ENCODE assay signal across 12 cellular contexts in genomic region chr5:77777281-77777892, GRCh38. TPM values are rescaled to one million over a fixed set of nuclear protein-coding genes. Genes with fewer than 3 reads are reported as not detected.
DNase-seq lines count a peak whose midpoint lies in the region; ATAC-seq and TF ChIP-seq lines count a peak whose summit lies in the region.
"Had no signal": no experiment of that assay in that cellular context is flagged by ENCODE, and none has a peak within 500 bp of the region (broad histone marks: within the 10 kb centered on the region; RNA-seq: fewer than 3 reads in every experiment).

No MANE protein-coding gene starts in this region.

- peak overlapping the region; percentile 34 for H3K4me3 Mint-ChIP-seq in activated naive CD4-positive, alpha-beta T cell treated with anti-CD3 and anti-CD28 coated beads, Interleukin-2, amount 50 U/mL, for 24 hours
- peak overlapping the region; percentile 53 to 92 (median 86) for H3K4me3 Mint-ChIP-seq in T-cell
- peak overlapping the region; percentile 55 for H3K4me3 Mint-ChIP-seq in glutamatergic neuron (ENCODE audit: unreplicated experiment)
- H3K4me3 Mint-ChIP-seq in stimulated activated naive B cell treated with anti-CD40 and anti-IgM and Interleukin-4, amounts not matched to agents 10 μg/mL and 1 μg/mL and 100 μg/mL, for 72 hours, result peak overlapping the region; percentile 30 to 57
- no peak overlapping the region for H3K4me3 Mint-ChIP-seq in activated CD8-positive, alpha-beta memory T cell treated with anti-CD3 and anti-CD28 coated beads, Interleukin-2, amount 10 ng/mL, durations not matched to agents 7 days and 5 days

- POLR2A ChIA-PET in T-cell (lab: Charles Lee), result interaction anchor here in 1 of 2 donors (0.5 to 0.6 kb wide), 2 partner anchors 161 to 174 kb away, joined by 3 to 4 read pairs; no protein-coding TSS in a partner anchor

- no peak overlapping the region for H3K27ac Mint-ChIP-seq in activated naive CD4-positive, alpha-beta T cell treated with anti-CD3 and anti-CD28 coated beads, Interleukin-2, amount 50 U/mL, for 24 hours
- peak overlapping the region in 1 of 2 donors; percentile 19 for H3K27ac Mint-ChIP-seq in T-cell
- H3K27ac Mint-ChIP-seq in glutamatergic neuron (ENCODE audit: unreplicated experiment), result no peak overlapping the region
- no peak overlapping the region for H3K27ac Mint-ChIP-seq in stimulated activated naive B cell treated with anti-CD40 and anti-IgM and Interleukin-4, amounts not matched to agents 10 μg/mL and 1 μg/mL and 100 μg/mL, for 72 hours
- H3K27ac Mint-ChIP-seq in activated CD8-positive, alpha-beta memory T cell treated with anti-CD3 and anti-CD28 coated beads, Interleukin-2, amount 10 ng/mL, durations not matched to agents 7 days and 5 days, result no peak overlapping the region

- H3K27me3 Mint-ChIP-seq in activated naive CD4-positive, alpha-beta T cell treated with anti-CD3 and anti-CD28 coated beads, Interleukin-2, amount 50 U/mL, for 24 hours, result no peaks in the 10 kb centered on the region
- no peaks in the 10 kb centered on the region for H3K27me3 Mint-ChIP-seq in T-cell
- H3K27me3 Mint-ChIP-seq in glutamatergic neuron (ENCODE audit: unreplicated experiment), result peaks cover 3% of the 10 kb centered on the region
- no peaks in the 10 kb centered on the region for H3K27me3 Mint-ChIP-seq in stimulated activated naive B cell treated with anti-CD40 and anti-IgM and Interleukin-4, amounts not matched to agents 10 μg/mL and 1 μg/mL and 100 μg/mL, for 72 hours
- H3K27me3 Mint-ChIP-seq in activated CD8-positive, alpha-beta memory T cell treated with anti-CD3 and anti-CD28 coated beads, Interleukin-2, amount 10 ng/mL, durations not matched to agents 7 days and 5 days, result no peaks in the 10 kb centered on the region

- no peak for TF ChIP-seq CTCF in glutamatergic neuron (IDR thresholded peaks at IDR 0.05; ENCODE audit: partially characterized antibody, unreplicated experiment)

- H3K9me3 Mint-ChIP-seq in activated naive CD4-positive, alpha-beta T cell treated with anti-CD3 and anti-CD28 coated beads, Interleukin-2, amount 50 U/mL, for 24 hours, result no peaks in the 10 kb centered on the region
- H3K9me3 Mint-ChIP-seq in T-cell (no peaks in the 10 kb centered on the region), glutamatergic neuron (ENCODE audit: unreplicated experiment) (peaks cover 6% of the 10 kb centered on the region)
- H3K9me3 Mint-ChIP-seq in stimulated activated naive B cell treated with anti-CD40 and anti-IgM and Interleukin-4, amounts not matched to agents 10 μg/mL and 1 μg/mL and 100 μg/mL, for 72 hours, result no peaks in the 10 kb centered on the region
- H3K9me3 Mint-ChIP-seq in activated CD8-positive, alpha-beta memory T cell treated with anti-CD3 and anti-CD28 coated beads, Interleukin-2, amount 10 ng/mL, durations not matched to agents 7 days and 5 days (ENCODE audit: low read depth), result no peaks in the 10 kb centered on the region

- ATAC-seq in T-cell (replicated peaks in 1 of 4) (no peak), GM19023 (IDR thresholded peaks at IDR 0.05; ENCODE audit: unreplicated experiment) (no peak)
- ATAC-seq in stimulated activated naive B cell treated with anti-CD40 and anti-IgM and Interleukin-4, amounts not matched to agents 10 μg/mL and 1 μg/mL and 100 μg/mL, for 72 hours (replicated peaks), result no peak
- no peak for ATAC-seq in activated CD8-positive, alpha-beta memory T cell treated with anti-CD3 and anti-CD28 coated beads, Interleukin-2, amount 10 ng/mL, durations not matched to agents 7 days and 5 days

- CTCF ChIA-PET in T-cell (lab: Charles Lee), result no interaction called here
- CTCF ChIA-PET in activated CD8-positive, alpha-beta memory T cell treated with anti-CD3 and anti-CD28 coated beads, Interleukin-2, amount 10 ng/mL, durations not matched to agents 7 days and 5 days (lab: Charles Lee), result interaction anchor here (0.6 kb wide), 1 partner anchor 10 kb away, joined by 3 read pairs; no protein-coding TSS in a partner anchor

- DNase-seq in activated naive CD4-positive, alpha-beta T cell treated with anti-CD3 and anti-CD28 coated beads, Interleukin-2, amount 50 U/mL, for 16 hours, result no peak
- no peak for DNase-seq in T-cell
- DNase-seq in glutamatergic neuron, result no peak
- DNase-seq in stimulated activated naive B cell treated with anti-CD40 and anti-IgM and Interleukin-4, amounts not matched to agents 10 μg/mL and 1 μg/mL and 100 μg/mL, for 72 hours, result no peak
- no peak for DNase-seq in activated CD8-positive, alpha-beta memory T cell treated with anti-CD3 and anti-CD28 coated beads, Interleukin-2, amount 10 ng/mL, durations not matched to agents 7 days and 5 days
- no peak for DNase-seq in GM03348 (ENCODE audit: low spot score)
- DNase-seq: activated CD8-positive, alpha-beta memory T cell treated with anti-CD3 and anti-CD28 coated beads, Interleukin-2, amount 50 U/mL, for 4 hours; NCI-H2029 treated with DMSO at 0.1 percent for 48 hours; stimulated activated CD4-positive, alpha-beta T cell treated with anti-CD3 and anti-CD28 coated beads, Interleukin-1b, Interleukin-23, amount 100 ng/mL, for 48 hours; T1000 had no signal

- peaks cover 40% of the 10 kb centered on the region for H3K4me1 Mint-ChIP-seq in activated naive CD4-positive, alpha-beta T cell treated with anti-CD3 and anti-CD28 coated beads, Interleukin-2, amount 50 U/mL, for 24 hours
- peaks cover 23 to 38% (median 35%) of the 10 kb centered on the region in 3 donors for H3K4me1 Mint-ChIP-seq in T-cell
- peaks cover 15% of the 10 kb centered on the region for H3K4me1 Mint-ChIP-seq in glutamatergic neuron (ENCODE audit: low read depth, unreplicated experiment)
- peaks cover 21 to 33% of the 10 kb centered on the region in 2 donors for H3K4me1 Mint-ChIP-seq in stimulated activated naive B cell treated with anti-CD40 and anti-IgM and Interleukin-4, amounts not matched to agents 10 μg/mL and 1 μg/mL and 100 μg/mL, for 72 hours
- peaks cover 45% of the 10 kb centered on the region for H3K4me1 Mint-ChIP-seq in activated CD8-positive, alpha-beta memory T cell treated with anti-CD3 and anti-CD28 coated beads, Interleukin-2, amount 10 ng/mL, durations not matched to agents 7 days and 5 days

- H3K36me3 Mint-ChIP-seq in activated naive CD4-positive, alpha-beta T cell treated with anti-CD3 and anti-CD28 coated beads, Interleukin-2, amount 50 U/mL, for 24 hours, result peaks cover 15% of the 10 kb centered on the region
- H3K36me3 Mint-ChIP-seq in T-cell (peaks cover 9% of the 10 kb centered on the region), glutamatergic neuron (ENCODE audit: unreplicated experiment) (no peaks in the 10 kb centered on the region)
- H3K36me3 Mint-ChIP-seq in stimulated activated naive B cell treated with anti-CD40 and anti-IgM and Interleukin-4, amounts not matched to agents 10 μg/mL and 1 μg/mL and 100 μg/mL, for 72 hours, result peaks cover 10 to 19% of the 10 kb centered on the region in 2 donors
- peaks cover 6% of the 10 kb centered on the region for H3K36me3 Mint-ChIP-seq in activated CD8-positive, alpha-beta memory T cell treated with anti-CD3 and anti-CD28 coated beads, Interleukin-2, amount 10 ng/mL, durations not matched to agents 7 days and 5 days

RNA-seq across cellular contexts. Expression of gene TBCA, which starts 1.2 kb away (rescaled TPM):
- 100 to 1,000 TPM in 1 of 5 donors, 10 to 100 TPM in 4; 81.5 to 114 (median 93.4) TPM for total RNA-seq in T-cell
- 208 TPM for total RNA-seq in glutamatergic neuron (ENCODE audit: unreplicated experiment)
- 100 to 1,000 TPM; 156 to 178 TPM for total RNA-seq in activated CD8-positive, alpha-beta memory T cell treated with anti-CD3 and anti-CD28 coated beads, Interleukin-2, amount 10 ng/mL, durations not matched to agents 7 days and 5 days
